ENCODE assay signal across 20 cellular contexts in genomic region chr20:9686001-9686400, GRCh38.
DNase-seq lines count a peak whose midpoint lies in the region; ATAC-seq and TF ChIP-seq lines count a peak whose summit lies in the region.
"Had no signal": no experiment of that assay in that cellular context is flagged by ENCODE, and none has a peak within 500 bp of the region (broad histone marks: within the 10 kb centered on the region; RNA-seq: fewer than 3 reads in every experiment).

No MANE protein-coding gene starts in this region.

- BruUV-seq in PC-3 (replicated peaks; lab: Mats Ljungman, UMichigan) = no TSS peak

- peaks cover 12% of the 10 kb centered on the region for H3K4me1 ChIP-seq in MM.1S (ENCODE audit: low read length)
- no peaks in the 10 kb centered on the region for H3K4me1 ChIP-seq in PC-3 (ENCODE audit: insufficient read depth, low read length)
- H3K4me1 ChIP-seq: HAP-1 had no signal

- H3K79me2 ChIP-seq in MM.1S (ENCODE audit: low read length) = no peaks in the 10 kb centered on the region
- H3K79me2 ChIP-seq in PC-3 (ENCODE audit: low read length) = no peaks in the 10 kb centered on the region

- TF ChIP-seq CTCF in MM.1S (IDR thresholded peaks at IDR 0.05; ENCODE audit: low read length) (no peak), PC-3 (conservative IDR thresholded peaks at IDR 0.05; ENCODE audit: low read depth, low read length) (no peak)

- POLR2A ChIA-PET in PC-3 (lab: Charles Lee; ENCODE audit: unreplicated experiment) = no interaction called here

- H3K27me3 ChIP-seq in MM.1S (replicated peaks; ENCODE audit: insufficient read depth, low read length) (no peaks in the 10 kb centered on the region), PC-3 (ENCODE audit: low read length) (peaks cover 96% of the 10 kb centered on the region)
- H3K27me3 ChIP-seq: BLaER1 treated with 17β-estradiol and CSF1 and Interleukin-3, amounts not matched to agents 10 nM and 100 nM had no signal

- no peak for ATAC-seq in PC-3
- no peak for ATAC-seq in activated naive CD4-positive, alpha-beta T cell treated with anti-CD3 and anti-CD28 coated beads, Interleukin-2, amount 50 U/mL, for 72 hours

- in situ Hi-C loops in G401 (cut with HindIII; ENCODE audit: low sequenced_read_pairs) = no loop called here

- no peak overlapping the region for H2AFZ ChIP-seq in MM.1S (ENCODE audit: low read length)
- no peak overlapping the region for H2AFZ ChIP-seq in PC-3 (ENCODE audit: low read length)
- H2AFZ ChIP-seq: GM23248 had no signal

- H3K36me3 ChIP-seq in MM.1S (replicated peaks; ENCODE audit: insufficient read depth, low read length) = no peaks in the 10 kb centered on the region
- no peaks in the 10 kb centered on the region for H3K36me3 ChIP-seq in PC-3 (ENCODE audit: low read depth, low read length)
- H3K36me3 ChIP-seq: BLaER1 treated with 17β-estradiol and CSF1 and Interleukin-3, amounts not matched to agents 10 nM and 100 nM; HAP-1 had no signal

- H3K9me3 ChIP-seq in MM.1S (replicated peaks; ENCODE audit: insufficient read depth, low read length) (no peaks in the 10 kb centered on the region), PC-3 (ENCODE audit: low read length) (no peaks in the 10 kb centered on the region)
- H3K9me3 ChIP-seq: BLaER1 treated with 17β-estradiol and CSF1 and Interleukin-3, amounts not matched to agents 10 nM and 100 nM; HAP-1 had no signal

- no peak for TF ChIP-seq POLR2A in erythroblast (IDR thresholded peaks at IDR 0.05; ENCODE audit: low read length)

- CTCF ChIA-PET in PC-3 (lab: Charles Lee) = no interaction called here

- peak; percentile 80 for DNase-seq in G401 (ENCODE audit: low spot score)
- no peak for DNase-seq in MM.1S
- DNase-seq in cerebellum (ENCODE audit: low spot score) = peak; percentile 47
- DNase-seq in erythroblast (lab: John Stamatoyannopoulos, UW) = peak; percentile 16 to 17
- no peak for DNase-seq in NCI-H345 treated with DMSO at 0.1 percent for 48 hours (lab: John Stamatoyannopoulos, UW; ENCODE audit: unreplicated experiment)
- DNase-seq in PC-3 = no peak
- DNase-seq in hepatic stellate cell (ENCODE audit: low spot score) = no peak
- no peak for DNase-seq in activated naive CD4-positive, alpha-beta T cell treated with anti-CD3 and anti-CD28 coated beads, Interleukin-2, amount 50 U/mL, for 72 hours (ENCODE audit: low spot score in 2 of 2)
- DNase-seq: CD4-positive, alpha-beta T cell; CD8-positive, alpha-beta memory T cell; DMS 273 treated with DMSO at 0.1 percent for 48 hours; DMS79; EL; GF-D8; GM23248; HFFc6 had no signal

- no peaks in the 10 kb centered on the region for H3K36me3 Mint-ChIP-seq in activated naive CD4-positive, alpha-beta T cell treated with anti-CD3 and anti-CD28 coated beads, Interleukin-2, amount 50 U/mL, for 72 hours
- H3K36me3 Mint-ChIP-seq: CD14-positive monocyte; CD8-positive, alpha-beta memory T cell had no signal

- H3K4me2 ChIP-seq in MM.1S (ENCODE audit: low read depth, low read length) (peak overlapping the region; percentile 27), PC-3 (ENCODE audit: low read length) (no peak overlapping the region)

- intact Hi-C loops in PC-3 (cut with micrococcal nuclease) = no loop called here

- H3F3A ChIP-seq in MM.1S (ENCODE audit: insufficient read depth, low read length) (no peaks in the 10 kb centered on the region), PC-3 (ENCODE audit: low read length, unreplicated experiment) (no peaks in the 10 kb centered on the region)

- no peaks in the 10 kb centered on the region for H3K9me2 ChIP-seq in MM.1S (replicated peaks; ENCODE audit: insufficient read depth, low read length)
- no peaks in the 10 kb centered on the region for H3K9me2 ChIP-seq in PC-3 (replicated peaks; ENCODE audit: low read length)

- peaks cover 2 to 10% of the 10 kb centered on the region in 2 donors for H3K9me3 Mint-ChIP-seq in activated naive CD4-positive, alpha-beta T cell treated with anti-CD3 and anti-CD28 coated beads, Interleukin-2, amount 50 U/mL, for 72 hours
- H3K9me3 Mint-ChIP-seq: CD4-positive, alpha-beta T cell had no signal

- H3K9ac ChIP-seq in MM.1S (ENCODE audit: low read length) (no peak overlapping the region), PC-3 (ENCODE audit: low read length) (no peak overlapping the region)
- H3K9ac ChIP-seq: BLaER1 treated with 17β-estradiol and CSF1 and Interleukin-3, amounts not matched to agents 10 nM and 100 nM; GM23248 had no signal

- H3K27ac ChIP-seq in MM.1S (ENCODE audit: low read length) = no peak overlapping the region
- H3K27ac ChIP-seq in PC-3 (ENCODE audit: low read length) = no peak overlapping the region
- H3K27ac ChIP-seq: BLaER1 treated with 17β-estradiol and CSF1 and Interleukin-3, amounts not matched to agents 10 nM and 100 nM; GM23248 had no signal

- no peaks in the 10 kb centered on the region for H4K20me1 ChIP-seq in MM.1S (ENCODE audit: insufficient read depth, low read length)
- no peaks in the 10 kb centered on the region for H4K20me1 ChIP-seq in PC-3 (ENCODE audit: low read length)
- H4K20me1 ChIP-seq: BLaER1 treated with 17β-estradiol and CSF1 and Interleukin-3, amounts not matched to agents 10 nM and 100 nM had no signal

- H3K4me3 ChIP-seq in MM.1S (ENCODE audit: low read length) = no peak overlapping the region
- H3K4me3 ChIP-seq in PC-3 (ENCODE audit: low read length) = no peak overlapping the region
- H3K4me3 ChIP-seq: BLaER1 treated with 17β-estradiol and CSF1 and Interleukin-3, amounts not matched to agents 10 nM and 100 nM; GM23248; HAP-1 had no signal

- H3K27ac Mint-ChIP-seq in activated naive CD4-positive, alpha-beta T cell treated with anti-CD3 and anti-CD28 coated beads, Interleukin-2, amount 50 U/mL, for 72 hours = no peak overlapping the region
- H3K27ac Mint-ChIP-seq: B cell; CD14-positive monocyte; CD4-positive, alpha-beta T cell; CD8-positive, alpha-beta memory T cell; HFFc6 had no signal

Comparison
In these comparisons a context has a peak if more than half of its experiments do, and no peak if none do; other contexts are left out.
1. DNase-seq: peak in G401 (single experiment), cerebellum (single experiment) and erythroblast (2 of 2); none in MM.1S (single experiment), NCI-H345 treated with DMSO at 0.1 percent for 48 hours (single experiment), PC-3 (single experiment), hepatic stellate cell (single experiment) and activated naive CD4-positive, alpha-beta T cell treated with anti-CD3 and anti-CD28 coated beads, Interleukin-2, amount 50 U/mL, for 72 hours (0 of 2).